24 cellular contexts compared by ENCODE assay signal in the genomic region with DNA sequence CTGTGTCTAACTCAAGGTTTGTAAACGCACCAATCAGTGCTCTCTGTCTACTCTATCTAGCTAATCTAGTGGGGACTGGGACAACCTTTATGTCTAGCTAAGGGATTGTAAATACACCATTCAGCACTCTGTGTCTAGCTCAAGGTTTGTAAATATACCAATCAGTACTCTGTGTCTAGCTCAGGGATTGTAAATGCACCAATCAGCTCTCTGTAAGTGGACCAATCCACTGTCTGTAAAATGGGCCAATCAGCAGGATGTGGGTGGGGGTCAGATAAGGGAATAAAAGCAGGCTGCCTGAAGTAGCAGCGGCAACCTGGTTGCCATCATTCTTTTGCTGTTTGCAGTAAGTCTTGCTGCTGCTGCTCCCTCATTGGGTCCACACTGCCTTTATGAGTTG. TPM values are rescaled to one million over a fixed set of nuclear protein-coding genes. Genes with fewer than 3 reads are reported as not detected.
DNase-seq lines count a peak whose midpoint lies in the region; ATAC-seq, FAIRE-seq and TF ChIP-seq lines count a peak whose summit lies in the region.
"Had no signal": no experiment of that assay in that cellular context is flagged by ENCODE, and none has a peak within 500 bp of the region (broad histone marks: within the 10 kb centered on the region; RNA-seq: fewer than 3 reads in every experiment).

No MANE protein-coding gene starts in this region.

- CTCF ChIA-PET in RWPE1 (lab: Yijun Ruan, JAX) (no interaction called here), K562 (lab: Yijun Ruan, JAX; ENCODE audit: low intra/inter-chr PET ratio) (no interaction called here)

- no peak for TF ChIP-seq EP300 in K562 (IDR thresholded peaks at IDR 0.05; ENCODE audit: low read length)

- H3K27me3 Mint-ChIP-seq in progenitor cell of endocrine pancreas (no peaks in the 10 kb centered on the region), immature natural killer cell (ENCODE audit: low read depth in 3 of 3) (peaks cover 0 to 3% (median 1%) of the 10 kb centered on the region in 3 donors)
- H3K27me3 Mint-ChIP-seq: CD4-positive, alpha-beta memory T cell; CD4-positive, CD25-positive, alpha-beta regulatory T cell; CD8-positive, alpha-beta memory T cell had no signal

- H3K9me3 Mint-ChIP-seq in progenitor cell of endocrine pancreas (ENCODE audit: low read depth): no peaks in the 10 kb centered on the region
- no peaks in the 10 kb centered on the region for H3K9me3 Mint-ChIP-seq in immature natural killer cell
- H3K9me3 Mint-ChIP-seq: CD4-positive, alpha-beta memory T cell; CD4-positive, CD25-positive, alpha-beta regulatory T cell; CD8-positive, alpha-beta memory T cell had no signal

- POLR2A ChIA-PET in RWPE1 (lab: Yijun Ruan, JAX; ENCODE audit: low non-redundant PET) (no interaction called here), K562 (lab: Yijun Ruan, JAX) (no interaction called here)

- H3K9ac ChIP-seq in K562 (ENCODE audit: insufficient read depth in 1 of 2, low read depth in 2 of 2, low read length in 2 of 2): no peak overlapping the region
- H3K9ac ChIP-seq: BLaER1 had no signal

- TF ChIP-seq POLR2A in K562 (conservative IDR thresholded peaks at IDR 0.05): no peak

- no peak for TF ChIP-seq RAD21 in K562 (CRISPR knock-in tag; conservative IDR thresholded peaks at IDR 0.05 in 1 of 2, IDR thresholded peaks at IDR 0.05 in 1 of 2)

- H3K27ac Mint-ChIP-seq in progenitor cell of endocrine pancreas: peak overlapping the region; percentile 74
- H3K27ac Mint-ChIP-seq in immature natural killer cell: peak overlapping the region in 1 of 6 donors; percentile 15
- H3K27ac Mint-ChIP-seq: CD4-positive, alpha-beta memory T cell; CD4-positive, CD25-positive, alpha-beta regulatory T cell had no signal

- peaks cover 0 to 4% of the 10 kb centered on the region in 2 experiments; a peak in 1 of 5 replicates for H3K4me1 ChIP-seq in K562 (replicated peaks in 1 of 2; ENCODE audit: control insufficient read depth in 2 of 2, insufficient read depth in 2 of 2, low read length in 2 of 2)
- H3K4me1 ChIP-seq: BE2C had no signal

- no peak overlapping the region for H3K4me2 ChIP-seq in K562 (ENCODE audit: insufficient read depth, low read length)
- H3K4me2 ChIP-seq: BLaER1 had no signal

- H3K4me3 ChIP-seq in K562: no peak overlapping the region
- H3K4me3 ChIP-seq: BLaER1 had no signal

- intact Hi-C loops in K562 (cut with micrococcal nuclease): no loop called here

- in situ Hi-C loops in K562 (cut with MboI): no loop called here

- H3K4me1 Mint-ChIP-seq in progenitor cell of endocrine pancreas (ENCODE audit: low read depth) (no peaks in the 10 kb centered on the region), immature natural killer cell (no peaks in the 10 kb centered on the region)
- H3K4me1 Mint-ChIP-seq: CD14-positive monocyte; CD4-positive, CD25-positive, alpha-beta regulatory T cell; CD8-positive, alpha-beta memory T cell had no signal

- H3K36me3 ChIP-seq in K562 (ENCODE audit: control insufficient read depth, insufficient read depth, low read length): no peaks in the 10 kb centered on the region
- H3K36me3 ChIP-seq: BE2C had no signal

- no peaks in the 10 kb centered on the region for H4K20me1 ChIP-seq in K562 (replicated peaks; ENCODE audit: control insufficient read depth, insufficient read depth, low read length)
- H4K20me1 ChIP-seq: BLaER1 had no signal

- no peak overlapping the region for H2AFZ ChIP-seq in K562 (ENCODE audit: low read depth, low read length)

- H3K4me3 Mint-ChIP-seq in progenitor cell of endocrine pancreas (ENCODE audit: low read depth): no peak overlapping the region
- no peak overlapping the region for H3K4me3 Mint-ChIP-seq in immature natural killer cell
- H3K4me3 Mint-ChIP-seq: CD14-positive monocyte; CD4-positive, alpha-beta memory T cell; CD4-positive, CD25-positive, alpha-beta regulatory T cell; CD8-positive, alpha-beta memory T cell had no signal

- no peaks in the 10 kb centered on the region for H3K9me3 ChIP-seq in K562 (replicated peaks; ENCODE audit: control insufficient read depth, insufficient read depth, low read depth, low read length)
- H3K9me3 ChIP-seq: BE2C, BLaER1 had no signal

- FAIRE-seq in K562 (lab: Jason Lieb, UNC): no peak
- FAIRE-seq: A204.1, G401.6, GM12891, GM19239 had no signal

- TF ChIP-seq CTCF in RWPE1 (conservative IDR thresholded peaks at IDR 0.05; ENCODE audit: low read depth) (no peak), K562 (IDR thresholded peaks at IDR 0.05 in 2 of 3, conservative IDR thresholded peaks at IDR 0.05 in 1 of 3; ENCODE audit: insufficient read depth in 2 of 3, low read depth in 1 of 3, low read length in 3 of 3) (no peak), progenitor cell of endocrine pancreas (IDR thresholded peaks at IDR 0.05; ENCODE audit: unreplicated experiment) (no peak)

- no TSS peak for BruUV-seq in K562 (replicated peaks; lab: Mats Ljungman, UMichigan)

- no peak for DNase-seq in RWPE1 (ENCODE audit: low spot score)
- no peak for DNase-seq in K562 (ENCODE audit: extremely low read depth in 1 of 4, low spot score in 3 of 4)
- DNase-seq in progenitor cell of endocrine pancreas (ENCODE audit: low spot score, unreplicated experiment): no peak
- DNase-seq in immature natural killer cell: no peak
- DNase-seq: 8988T; ACHN; BE2C; C1 segment of cervical spinal cord; CD4-positive, alpha-beta memory T cell; CD4-positive, CD25-positive, alpha-beta regulatory T cell; CD8-positive, alpha-beta memory T cell; COR-L47; DMS 273 treated with DMSO at 0.1 percent for 48 hours; DMS153; DMS53; DMS79 treated with DMSO at 0.1 percent for 48 hours; GF-D8 had no signal

- H3K9me1 ChIP-seq in K562 (ENCODE audit: control insufficient read depth, insufficient read depth, low read length): no peaks in the 10 kb centered on the region

- H3K27ac ChIP-seq in RWPE1 (0 out of 2 replicates have a peak overlapping the region, but pooled peaks have one; percentile 12), K562 (ENCODE audit: extremely low read depth, low read depth, low read length) (no peak overlapping the region)
- H3K27ac ChIP-seq: BLaER1 had no signal

- no peaks in the 10 kb centered on the region for H3K27me3 ChIP-seq in K562 (ENCODE audit: control insufficient read depth in 2 of 2, insufficient read depth in 2 of 2, low read length in 2 of 2)
- H3K27me3 ChIP-seq: BE2C, BLaER1 had no signal

- no peaks in the 10 kb centered on the region for H3K79me2 ChIP-seq in K562 (ENCODE audit: control insufficient read depth, insufficient read depth, low read length)

- H3K36me3 Mint-ChIP-seq in progenitor cell of endocrine pancreas (ENCODE audit: insufficient read depth): peaks cover 9% of the 10 kb centered on the region
- peaks cover 6 to 7% (median 7%) of the 10 kb centered on the region in 3 donors for H3K36me3 Mint-ChIP-seq in immature natural killer cell

- no peak for ATAC-seq in K562
- no peak for ATAC-seq in GM21529 (IDR thresholded peaks at IDR 0.05; ENCODE audit: unreplicated experiment)

- WGBS in K562 (ENCODE audit: insufficient coverage, low coverage, missing lambda C conversion rate): 76% methylated on average over 2 of the region's 2 CpGs

RNA-seq across cellular contexts. Expression of gene CYP2D6, which starts 8.4 kb away (rescaled TPM):
- total RNA-seq in K562 (2011; cell fraction: chromatin; rRNA removed; ENCODE audit: low replicate concordance): 1.4 and 1.6 TPM in 2 replicates
- total RNA-seq in K562 (2011; cell fraction: nucleolus; rRNA removed): 0.50 and 0.66 TPM in 2 replicates
- 1.4 TPM in 2 replicates for total RNA-seq in K562 (2011; cell fraction: nucleoplasm; rRNA removed)
- total RNA-seq in K562 (2014; rRNA removed) (not detected in 2 replicates), K562 (2014; rRNA removed; fragmentation: Illumina TruSeq; extraction: Trizol) (0.04 and 0.06 TPM in 2 replicates), K562 (2015; rRNA removed; fragmentation: Illumina TruSeq; extraction: Trizol) (0.11 TPM in 1 of 2 replicates, not detected in the other), K562 (2021) (0.18 and 0.20 TPM in 2 replicates), progenitor cell of endocrine pancreas (8.0 and 10.3 TPM in 2 replicates)
- polyA plus RNA-seq in K562 (2011; rRNA removed) (0.07 and 0.24 TPM in 2 replicates), K562 (2014; fragmentation: Illumina TruSeq; extraction: Trizol) (0.10 TPM in 2 replicates), K562 (2014; fragmentation: Nextera tagmentation; extraction: Ambion mirVana) (not detected), K562 (2014; rRNA removed) (0.67 TPM in 1 of 2 replicates, not detected in the other), immature natural killer cell (not detected)
- polyA plus RNA-seq in K562 (2011; cell fraction: cytosol; rRNA removed): 0.04 TPM in 2 replicates
- polyA plus RNA-seq in K562 (2011; cell fraction: nucleus; rRNA removed): 1.2 and 1.8 TPM in 2 replicates
- 0.30 and 0.71 TPM in 2 replicates for polyA plus RNA-seq in K562 (2012)
- 0.09 and 0.35 TPM in 2 replicates for polyA minus RNA-seq in K562 (2011; rRNA and poly(A)+ RNA removed)
- polyA minus RNA-seq in K562 (2011; cell fraction: cytosol; rRNA and poly(A)+ RNA removed): not detected in 2 replicates
- 0.22 TPM in 1 of 2 replicates, not detected in the other for polyA minus RNA-seq in K562 (2011; cell fraction: nucleus; rRNA and poly(A)+ RNA removed)
- polyA plus RNA-seq: CD14-positive monocyte had no signal

RNA-seq across cellular contexts. Expression of gene NDUFA6, which starts 48.4 kb away (rescaled TPM):
- total RNA-seq in K562 (2011; cell fraction: chromatin; rRNA removed; ENCODE audit: low replicate concordance): 23.1 and 44.0 TPM in 2 replicates
- 19.3 and 23.5 TPM in 2 replicates for total RNA-seq in K562 (2011; cell fraction: nucleolus; rRNA removed)
- 31.0 and 37.9 TPM in 2 replicates for total RNA-seq in K562 (2011; cell fraction: nucleoplasm; rRNA removed)
- total RNA-seq in K562 (2014; rRNA removed): 103 and 110 TPM in 2 replicates
- total RNA-seq in K562 (2014; rRNA removed; fragmentation: Illumina TruSeq; extraction: Trizol): 113 and 132 TPM in 2 replicates
- total RNA-seq in K562 (2015; rRNA removed; fragmentation: Illumina TruSeq; extraction: Trizol): 117 and 129 TPM in 2 replicates
- 90.0 and 103 TPM in 2 replicates for total RNA-seq in K562 (2021)
- polyA plus RNA-seq in K562 (2011; rRNA removed): 103 and 128 TPM in 2 replicates
- 50.0 and 67.5 TPM in 2 replicates for polyA plus RNA-seq in K562 (2011; cell fraction: cytosol; rRNA removed)
- polyA plus RNA-seq in K562 (2011; cell fraction: nucleus; rRNA removed): 32.0 and 41.2 TPM in 2 replicates
- polyA plus RNA-seq in K562 (2012): 67.9 and 173 TPM in 2 replicates
- 106 and 110 TPM in 2 replicates for polyA plus RNA-seq in K562 (2014; fragmentation: Illumina TruSeq; extraction: Trizol)
- 100 to 1,000 TPM; 465 to 474 TPM for polyA plus RNA-seq in K562 (2014; fragmentation: Nextera tagmentation; extraction: Ambion mirVana)
- 141 and 148 TPM in 2 replicates for polyA plus RNA-seq in K562 (2014; rRNA removed)
- polyA minus RNA-seq in K562 (2011; rRNA and poly(A)+ RNA removed): 34.4 and 34.7 TPM in 2 replicates
- polyA minus RNA-seq in K562 (2011; cell fraction: cytosol; rRNA and poly(A)+ RNA removed): 19.7 and 22.5 TPM in 2 replicates
- polyA minus RNA-seq in K562 (2011; cell fraction: nucleus; rRNA and poly(A)+ RNA removed): 6.5 and 11.0 TPM in 2 replicates
- total RNA-seq in progenitor cell of endocrine pancreas: 66.2 and 73.4 TPM in 2 replicates
- polyA plus RNA-seq in immature natural killer cell: 100 to 1,000 TPM; 148 to 227 (median 214) TPM

RNA-seq across cellular contexts. Expression of gene SMDT1, which starts 59.5 kb away (rescaled TPM):
- total RNA-seq in K562 (2011; cell fraction: chromatin; rRNA removed; ENCODE audit: low replicate concordance): 16.6 and 21.1 TPM in 2 replicates
- 15.8 and 17.3 TPM in 2 replicates for total RNA-seq in K562 (2011; cell fraction: nucleolus; rRNA removed)
- total RNA-seq in K562 (2011; cell fraction: nucleoplasm; rRNA removed): 22.7 and 26.6 TPM in 2 replicates
- total RNA-seq in K562 (2014; rRNA removed): 7.9 and 19.3 TPM in 2 replicates
- total RNA-seq in K562 (2014; rRNA removed; fragmentation: Illumina TruSeq; extraction: Trizol): 14.0 and 14.3 TPM in 2 replicates
- total RNA-seq in K562 (2015; rRNA removed; fragmentation: Illumina TruSeq; extraction: Trizol): 9.8 and 12.9 TPM in 2 replicates
- 65.2 and 68.7 TPM in 2 replicates for total RNA-seq in K562 (2021)
- 23.2 and 28.7 TPM in 2 replicates for polyA plus RNA-seq in K562 (2011; rRNA removed)
- polyA plus RNA-seq in K562 (2011; cell fraction: cytosol; rRNA removed): 36.3 and 38.6 TPM in 2 replicates
- 17.5 and 21.9 TPM in 2 replicates for polyA plus RNA-seq in K562 (2011; cell fraction: nucleus; rRNA removed)
- 94.3 and 108 TPM in 2 replicates for polyA plus RNA-seq in K562 (2012)
- polyA plus RNA-seq in K562 (2014; fragmentation: Illumina TruSeq; extraction: Trizol): 13.5 and 26.6 TPM in 2 replicates
- polyA plus RNA-seq in K562 (2014; fragmentation: Nextera tagmentation; extraction: Ambion mirVana): 10 to 100 TPM; 11.7 to 20.3 TPM
- polyA plus RNA-seq in K562 (2014; rRNA removed): 33.6 and 38.0 TPM in 2 replicates
- polyA minus RNA-seq in K562 (2011; rRNA and poly(A)+ RNA removed): 8.0 and 10.4 TPM in 2 replicates
- 3.3 and 9.8 TPM in 2 replicates for polyA minus RNA-seq in K562 (2011; cell fraction: cytosol; rRNA and poly(A)+ RNA removed)
- 4.3 and 8.6 TPM in 2 replicates for polyA minus RNA-seq in K562 (2011; cell fraction: nucleus; rRNA and poly(A)+ RNA removed)
- 71.7 and 78.8 TPM in 2 replicates for total RNA-seq in progenitor cell of endocrine pancreas
- 100 to 1,000 TPM; 158 to 284 (median 174) TPM for polyA plus RNA-seq in immature natural killer cell
